7 cellular contexts compared by ENCODE assay signal in the genomic region with DNA sequence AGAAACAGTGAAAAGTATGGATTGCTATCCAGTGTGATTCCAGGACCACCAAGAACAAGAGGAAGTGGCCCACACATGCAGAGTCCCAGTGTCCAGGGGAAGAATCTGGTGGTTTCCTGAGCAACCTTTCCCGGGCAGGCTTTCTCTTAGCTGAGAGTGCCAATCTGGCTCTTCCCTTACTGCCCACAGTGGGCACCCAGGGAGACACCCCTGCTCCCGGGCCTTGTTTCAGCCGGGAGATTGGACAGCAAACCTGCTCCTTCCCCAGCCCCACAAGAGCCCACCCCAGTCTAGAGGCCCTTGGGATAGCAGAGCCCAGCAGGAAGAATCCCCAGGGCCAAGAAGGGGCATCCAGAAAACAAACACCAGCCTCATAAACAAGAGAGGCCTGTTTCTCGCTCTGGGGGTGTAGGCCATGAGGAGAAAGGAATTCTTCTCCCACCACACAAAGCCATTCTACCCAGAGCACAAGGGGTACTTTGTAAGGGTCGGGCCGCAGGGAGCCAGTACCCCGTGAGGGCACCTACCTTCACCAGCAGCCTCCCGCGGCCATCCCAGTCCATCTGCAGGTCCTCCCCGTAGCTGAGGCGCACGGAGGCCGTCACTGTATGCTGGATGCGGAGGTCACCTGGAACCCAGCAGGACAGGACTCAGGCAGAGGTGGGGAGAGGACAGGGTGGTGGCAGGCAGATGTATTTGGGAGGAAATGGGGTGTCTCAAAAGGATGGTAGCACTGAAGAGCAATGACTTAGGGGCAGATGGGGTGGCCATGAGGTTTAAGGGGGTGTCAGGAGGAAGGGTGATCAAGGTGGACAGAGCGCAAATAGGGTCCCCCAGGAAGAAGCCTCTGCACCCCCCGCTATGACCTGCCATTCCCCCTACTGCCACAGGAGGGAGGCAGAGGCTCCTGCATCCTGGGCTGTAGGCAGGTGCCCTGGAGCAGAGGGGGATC.
DNase-seq lines count a peak whose midpoint lies in the region; ATAC-seq and TF ChIP-seq lines count a peak whose summit lies in the region.

No MANE protein-coding gene starts in this region.

- H3K9me3 ChIP-seq in Loucy (ENCODE audit: insufficient read depth, low read depth, low read length) = no peaks in the 10 kb centered on the region
- H3K9me3 ChIP-seq in left lung = no peaks in the 10 kb centered on the region

- no peak overlapping the region for H3K27ac ChIP-seq in left lung

- ATAC-seq in left lung (peak; percentile 89), HG03039 (IDR thresholded peaks at IDR 0.05; ENCODE audit: unreplicated experiment) (no peak)

- no peaks in the 10 kb centered on the region for H4K20me1 ChIP-seq in Loucy (ENCODE audit: insufficient read depth, low read length, poor library complexity, severe bottlenecking)

- DNase-seq in GM12865 (ENCODE audit: low read depth) = peak; percentile 56
- DNase-seq in activated CD4-positive, CD25-positive, alpha-beta regulatory T cell (lab: John Stamatoyannopoulos, UW) = peak; percentile 17 to 54 (median 22)
- peak; percentile 13 for DNase-seq in cerebellum (ENCODE audit: low spot score)
- peak; percentile 61 to 81 for DNase-seq in left lung
- peak; percentile 41 for DNase-seq in stimulated activated CD8-positive, alpha-beta memory T cell treated with anti-CD3 and anti-CD28 coated beads, Interleukin-12 subunit alpha, Interleukin-12 subunit beta, amount 100 ng/mL, for 1 hour (ENCODE audit: low read depth)

- no peaks in the 10 kb centered on the region for H3K79me2 ChIP-seq in Loucy (ENCODE audit: insufficient read depth, low read length)

- no peaks in the 10 kb centered on the region for H3K27me3 ChIP-seq in Loucy (ENCODE audit: insufficient read depth, low read length, poor library complexity, severe bottlenecking)
- H3K27me3 ChIP-seq in left lung = peaks cover 0 to 4% of the 10 kb centered on the region in 2 donors

- H3K9ac ChIP-seq in Loucy (ENCODE audit: low read depth, low read length, poor library complexity, severe bottlenecking) = no peak overlapping the region

- H3K36me3 ChIP-seq in Loucy (ENCODE audit: insufficient read depth, low read length) (no peaks in the 10 kb centered on the region), left lung (peaks cover 0 to 11% of the 10 kb centered on the region in 2 donors)

- H2AFZ ChIP-seq in Loucy (ENCODE audit: low read length) = no peak overlapping the region

- intact Hi-C loops in left lung (cut with DNase I) = loop anchor here in 1 of 2 donors (5.0 kb wide), 1 partner anchor 220 kb away; no protein-coding TSS in a partner anchor

- H3F3A ChIP-seq in Loucy (ENCODE audit: low read depth) = no peaks in the 10 kb centered on the region

- no peaks in the 10 kb centered on the region for H3K9me2 ChIP-seq in Loucy (replicated peaks; ENCODE audit: low read depth, low read length)

- H3K4me3 ChIP-seq in GM12865 (ENCODE audit: low read depth, low read length) (no peak overlapping the region), Loucy (ENCODE audit: low read length, poor library complexity, severe bottlenecking) (no peak overlapping the region), left lung (no peak overlapping the region)

- TF ChIP-seq CTCF in GM12865 (IDR thresholded peaks at IDR 0.05; ENCODE audit: insufficient read depth, low read depth, low read length, missing control alignments) = peak; percentile 94
- TF ChIP-seq CTCF in Loucy (conservative IDR thresholded peaks at IDR 0.05; ENCODE audit: low read length) = peak; percentile 91
- peak; percentile 83 to 96 for TF ChIP-seq CTCF in left lung (IDR thresholded peaks at IDR 0.05)

- no peak overlapping the region for H3K4me2 ChIP-seq in Loucy (ENCODE audit: low read depth, low read length, poor library complexity, severe bottlenecking)

- H3K4me1 ChIP-seq in Loucy (ENCODE audit: insufficient read depth, low read length, poor library complexity, severe bottlenecking) = no peaks in the 10 kb centered on the region
- H3K4me1 ChIP-seq in left lung = no peaks in the 10 kb centered on the region

Comparison
In these comparisons a context has a peak if more than half of its experiments do, and no peak if none do; other contexts are left out.
1. DNase-seq: peak in every context shown above with its lines; median percentile 71 in left lung; 56 in GM12865; 41 in stimulated activated CD8-positive, alpha-beta memory T cell treated with anti-CD3 and anti-CD28 coated beads, Interleukin-12 subunit alpha, Interleukin-12 subunit beta, amount 100 ng/mL, for 1 hour; 22 in activated CD4-positive, CD25-positive, alpha-beta regulatory T cell; 13 in cerebellum.